Comparison of ENCODE assay signal across 8 cellular contexts in genomic region chr9:94166237-94167054, GRCh38.
DNase-seq lines count a peak whose midpoint lies in the region; FAIRE-seq and TF ChIP-seq lines count a peak whose summit lies in the region.

No MANE protein-coding gene starts in this region.

- TF ChIP-seq EP300 in stomach (IDR thresholded peaks at IDR 0.05): peak; percentile 27

- TF ChIP-seq CTCF in foreskin fibroblast (IDR thresholded peaks at IDR 0.05; ENCODE audit: low read depth, low read length) (no peak), neural crest cell (conservative IDR thresholded peaks at IDR 0.05) (peak; percentile 26), stomach (IDR thresholded peaks at IDR 0.05) (peak in 2 of 7 experiments; percentile 12 to 43)

- H3K36me3 ChIP-seq in HAP-1 (replicated peaks): peaks cover 11% of the 10 kb centered on the region
- peaks cover 37% of the 10 kb centered on the region for H3K36me3 ChIP-seq in MG63
- peaks cover 0 to 2% (median under 1%) of the 10 kb centered on the region in 4 donors for H3K36me3 ChIP-seq in stomach

- H3K4me3 ChIP-seq in HAP-1: peak overlapping the region; percentile 60
- peak overlapping the region; percentile 72 for H3K4me3 ChIP-seq in MG63
- peak overlapping the region; percentile 65 to 93 for H3K4me3 ChIP-seq in foreskin fibroblast (ENCODE audit: low read depth in 1 of 2, low read length in 2 of 2)
- peak overlapping the region; percentile 64 to 97 (median 82) for H3K4me3 ChIP-seq in stomach

- H3K9me3 ChIP-seq in HAP-1 (no peaks in the 10 kb centered on the region), MG63 (no peaks in the 10 kb centered on the region), stomach (no peaks in the 10 kb centered on the region)

- peak overlapping the region; percentile 98 to 100 (median 100) for H3K27ac ChIP-seq in stomach

- H3K4me1 Mint-ChIP-seq in neural crest cell: peaks cover 42% of the 10 kb centered on the region

- 0 to 1% (median 0%) methylated on average over 18 to 99 of the region's 100 CpGs for WGBS in stomach, 5 donors

- TF ChIP-seq POLR2A in stomach (IDR thresholded peaks at IDR 0.05): no peak

- in situ Hi-C loops in HAP-1 (cut with MboI; ENCODE audit: low sequenced_read_pairs): no loop called here

- H3K27me3 Mint-ChIP-seq in neural crest cell (ENCODE audit: low read depth): peaks cover 2% of the 10 kb centered on the region

- H3K27me3 ChIP-seq in HAP-1 (ENCODE audit: low read depth) (no peaks in the 10 kb centered on the region), MG63 (no peaks in the 10 kb centered on the region), stomach (no peaks in the 10 kb centered on the region)

- H3K4me3 Mint-ChIP-seq in neural crest cell: peak overlapping the region; percentile 93

- intact Hi-C loops in stomach (cut with DNase I; ENCODE audit: low total_unique reads): no loop called here

- DNase-seq in HAP-1 (ENCODE audit: low spot score in 2 of 2) (peak; percentile 97 to 98), MG63 (peak; percentile 98), SHP77 (lab: John Stamatoyannopoulos, UW) (peak; percentile 98), activated gamma-delta T cell treated with Interleukin-2 at 50 U/mL for 16 hours (peak; percentile 92), foreskin fibroblast (peak; percentile 99), neural crest cell (ENCODE audit: low read depth, low spot score) (peak; percentile 91), stomach (peak; percentile 98)

- H3K36me3 Mint-ChIP-seq in neural crest cell (ENCODE audit: low read depth): no peaks in the 10 kb centered on the region

- H3K27ac Mint-ChIP-seq in neural crest cell (ENCODE audit: unreplicated experiment): peak overlapping the region; percentile 63

- no peaks in the 10 kb centered on the region for H3K9me3 Mint-ChIP-seq in neural crest cell

- H3K4me1 ChIP-seq in HAP-1 (peaks cover 28% of the 10 kb centered on the region), stomach (peaks cover 31 to 53% (median 46%) of the 10 kb centered on the region in 4 donors)

- FAIRE-seq in G401.6 (lab: Jason Lieb, UNC): peak; percentile 78

Comparison
In these comparisons a context has a peak if more than half of its experiments do, and no peak if none do; other contexts are left out.
1. Peak in every context shown above with its lines: DNase-seq, H3K4me3 ChIP-seq and H3K27ac ChIP-seq.